Comparison of ENCODE assay signal across 14 cellular contexts in genomic region chr7:139242741-139243281, GRCh38. TPM values are rescaled to one million over a fixed set of nuclear protein-coding genes. Genes with fewer than 3 reads are reported as not detected.
DNase-seq lines count a peak whose midpoint lies in the region; ATAC-seq and TF ChIP-seq lines count a peak whose summit lies in the region.
"Had no signal": no experiment of that assay in that cellular context is flagged by ENCODE, and none has a peak within 500 bp of the region (broad histone marks: within the 10 kb centered on the region; RNA-seq: fewer than 3 reads in every experiment).

No MANE protein-coding gene starts in this region.

- no peaks in the 10 kb centered on the region for H3K27me3 Mint-ChIP-seq in effector memory CD8-positive, alpha-beta T cell
- H3K27me3 Mint-ChIP-seq in nephron progenitor cell (ENCODE audit: low read depth, poor library complexity), result no peaks in the 10 kb centered on the region
- H3K27me3 Mint-ChIP-seq: CD8-positive, alpha-beta memory T cell had no signal

- ATAC-seq in effector memory CD8-positive, alpha-beta T cell (replicated peaks), result no peak
- no peak for ATAC-seq in GM21723 (IDR thresholded peaks at IDR 0.05; ENCODE audit: unreplicated experiment)
- ATAC-seq: mucosa of descending colon, right lobe of liver had no signal

- peak overlapping the region; percentile 27 to 30 for H3K27ac Mint-ChIP-seq in effector memory CD8-positive, alpha-beta T cell
- H3K27ac Mint-ChIP-seq in nephron progenitor cell, result peak overlapping the region; percentile 9

- DNase-seq in AG20443 (ENCODE audit: low spot score) (peak; percentile 16), M059J (ENCODE audit: low read depth) (peak; percentile 63), nephron progenitor cell (no peak), glomerular visceral epithelial cell (ENCODE audit: extremely low spot score) (no peak), pons (ENCODE audit: low spot score) (no peak)
- no peak for DNase-seq in effector memory CD8-positive, alpha-beta T cell
- DNase-seq in activated CD4-positive, alpha-beta T cell treated with anti-CD3 and anti-CD28 coated beads, Interleukin-2, amount 50 U/mL, for 4 hours, result no peak
- DNase-seq: CD8-positive, alpha-beta memory T cell; hippocampal formation; mucosa of descending colon; right lobe of liver; SIG-M5; upper lobe of left lung had no signal

- H3K36me3 Mint-ChIP-seq in effector memory CD8-positive, alpha-beta T cell (ENCODE audit: insufficient read depth), result peaks cover 39% of the 10 kb centered on the region
- peaks cover 56% of the 10 kb centered on the region for H3K36me3 Mint-ChIP-seq in nephron progenitor cell (ENCODE audit: low read depth)

- H3K4me1 Mint-ChIP-seq in effector memory CD8-positive, alpha-beta T cell (ENCODE audit: low read depth in 2 of 2), result peaks cover 6 to 10% of the 10 kb centered on the region in 2 donors
- H3K4me1 Mint-ChIP-seq in nephron progenitor cell, result no peaks in the 10 kb centered on the region

- H3K4me3 Mint-ChIP-seq in effector memory CD8-positive, alpha-beta T cell, result no peak overlapping the region
- no peak overlapping the region for H3K4me3 Mint-ChIP-seq in nephron progenitor cell
- H3K4me3 Mint-ChIP-seq: CD8-positive, alpha-beta memory T cell had no signal

- TF ChIP-seq CTCF in nephron progenitor cell (IDR thresholded peaks at IDR 0.05), result no peak

- no peaks in the 10 kb centered on the region for H3K9me3 Mint-ChIP-seq in effector memory CD8-positive, alpha-beta T cell
- H3K9me3 Mint-ChIP-seq in nephron progenitor cell, result no peaks in the 10 kb centered on the region
- H3K9me3 Mint-ChIP-seq: CD8-positive, alpha-beta memory T cell had no signal

RNA-seq across cellular contexts. Expression of gene UBN2, which starts 11.8 kb away (rescaled TPM):
- total RNA-seq in M059J (2014; rRNA removed; shearing (Covaris generic)), result 3.4 and 4.2 TPM in 2 replicates

Comparison
In these comparisons a context has a peak if more than half of its experiments do, and no peak if none do; other contexts are left out.
1. DNase-seq: peak in AG20443 (single experiment) and M059J (single experiment); none in effector memory CD8-positive, alpha-beta T cell (0 of 3), nephron progenitor cell (single experiment), glomerular visceral epithelial cell (single experiment), pons (single experiment) and activated CD4-positive, alpha-beta T cell treated with anti-CD3 and anti-CD28 coated beads, Interleukin-2, amount 50 U/mL, for 4 hours (0 of 2).